Comparison of ENCODE assay signal across 21 cellular contexts in the genomic region with DNA sequence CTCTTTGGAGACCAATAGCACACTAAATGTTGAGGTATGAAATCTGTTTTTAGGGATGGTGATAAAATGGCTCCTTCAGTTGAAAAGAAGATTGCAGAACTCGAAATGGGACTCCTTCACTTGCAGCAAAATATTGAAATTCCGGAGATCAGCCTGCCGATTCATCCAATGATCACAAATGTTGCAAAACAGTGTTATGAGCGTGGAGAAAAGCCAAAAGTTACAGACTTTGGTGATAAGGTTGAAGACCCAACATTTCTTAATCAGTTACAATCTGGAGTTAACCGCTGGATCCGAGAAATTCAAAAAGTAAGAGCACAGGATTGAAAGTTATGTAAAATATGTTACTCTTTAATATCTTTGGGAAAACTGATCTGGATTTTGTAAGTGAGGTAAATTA. TPM values are rescaled to one million over a fixed set of nuclear protein-coding genes. Genes with fewer than 3 reads are reported as not detected.
A peak's percentile ranks its signal among the peaks of the same experiment; 100 is the strongest.
DNase-seq lines count a peak whose midpoint lies in the region; ATAC-seq and TF ChIP-seq lines count a peak whose summit lies in the region.
"Had no signal": no experiment of that assay in that cellular context is flagged by ENCODE, and none has a peak within 500 bp of the region (broad histone marks: within the 10 kb centered on the region; RNA-seq: fewer than 3 reads in every experiment).

No MANE protein-coding gene starts in this region.

- TF ChIP-seq CTCF in Caco-2 (IDR thresholded peaks at IDR 0.05; ENCODE audit: insufficient read depth in 1 of 2, low read depth in 1 of 2, low read length in 1 of 2, severe bottlenecking in 1 of 2, unreplicated experiment in 1 of 2) (no peak), PC-9 (conservative IDR thresholded peaks at IDR 0.05) (no peak)

- POLR2A ChIA-PET in Caco-2 (lab: Charles Lee), result no interaction called here
- POLR2A ChIA-PET in PC-9 (lab: Charles Lee; ENCODE audit: unreplicated experiment), result no interaction called here

- CTCF ChIA-PET in Caco-2 (lab: Charles Lee), result no interaction called here
- CTCF ChIA-PET in PC-9 (lab: Charles Lee), result no interaction called here

- H3K27me3 Mint-ChIP-seq in Caco-2 (ENCODE audit: insufficient read depth, unreplicated experiment), result no peaks in the 10 kb centered on the region
- H3K27me3 Mint-ChIP-seq: activated CD4-positive, alpha-beta T cell treated with anti-CD3 and anti-CD28 coated beads for 36 hours had no signal

- H3K9me2 ChIP-seq in PC-9 (ENCODE audit: insufficient read depth), result no peaks in the 10 kb centered on the region

- H3K27ac ChIP-seq in PC-9 (peak overlapping the region; percentile 88), epithelial cell of prostate (peak overlapping the region; percentile 85)
- H3K27ac ChIP-seq: upper lobe of right lung had no signal

- H4K20me1 ChIP-seq in PC-9 (ENCODE audit: insufficient read depth), result peaks cover 7% of the 10 kb centered on the region; the same call in 1 of the 2 replicates

- no peak overlapping the region for H3K27ac Mint-ChIP-seq in Caco-2 (ENCODE audit: unreplicated experiment)
- H3K27ac Mint-ChIP-seq: activated CD4-positive, alpha-beta T cell treated with anti-CD3 and anti-CD28 coated beads for 36 hours; nephron had no signal

- H3K9me3 ChIP-seq in Caco-2, result no peaks in the 10 kb centered on the region
- no peaks in the 10 kb centered on the region for H3K9me3 ChIP-seq in PC-9 (ENCODE audit: insufficient read depth, low read depth)
- H3K9me3 ChIP-seq in skeletal muscle satellite cell (replicated peaks; ENCODE audit: low read length), result no peaks in the 10 kb centered on the region
- H3K9me3 ChIP-seq: right atrium auricular region, upper lobe of right lung had no signal

- H3K4me3 Mint-ChIP-seq in Caco-2 (ENCODE audit: unreplicated experiment), result no peak overlapping the region
- H3K4me3 Mint-ChIP-seq: activated CD4-positive, alpha-beta T cell treated with anti-CD3 and anti-CD28 coated beads for 36 hours; nephron had no signal

- H2AFZ ChIP-seq in PC-9, result no peak overlapping the region

- peak overlapping the region; percentile 43 for H3K9ac ChIP-seq in skeletal muscle satellite cell (ENCODE audit: low read depth, low read length)

- H3K4me3 ChIP-seq in Caco-2 (ENCODE audit: low read depth, low read length), result no peak overlapping the region
- H3K4me3 ChIP-seq in PC-9, result peak overlapping the region; percentile 5; the same call in 1 of the 2 replicates
- H3K4me3 ChIP-seq in skeletal muscle satellite cell (ENCODE audit: low read length), result no peak overlapping the region
- H3K4me3 ChIP-seq: right atrium auricular region, upper lobe of right lung had no signal

- intact Hi-C loops in Caco-2 (cut with micrococcal nuclease; ENCODE audit: unreplicated experiment) (no loop called here), PC-9 (cut with micrococcal nuclease; ENCODE audit: unreplicated experiment) (loop anchor here (1.0 to 5.0 kb wide), 7 partner anchors 7 to 828 kb away; no protein-coding TSS in a partner anchor)

- BruUV-seq in Caco-2 (replicated peaks; lab: Mats Ljungman, UMichigan) (TSS peak; percentile 23), PC-9 (replicated peaks; lab: Mats Ljungman, UMichigan) (no TSS peak)

- H3F3A ChIP-seq in PC-9 (ENCODE audit: insufficient read depth, low read depth), result peaks cover 73% of the 10 kb centered on the region

- DNase-seq in Caco-2 (no peak), PC-9 (no peak), epithelial cell of prostate (ENCODE audit: low read depth, low spot score) (no peak), iPS-NIHi7 (ENCODE audit: extremely low spot score) (no peak)
- DNase-seq in activated naive CD4-positive, alpha-beta T cell treated with Interleukin-2 at 50 U/mL for 16 hours, result no peak
- DNase-seq in activated CD8-positive, alpha-beta memory T cell treated with anti-CD3 and anti-CD28 coated beads, Interleukin-2, amount 50 U/mL, for 4 hours, result no peak
- DNase-seq: activated CD4-positive, alpha-beta T cell treated with anti-CD3 and anti-CD28 coated beads for 36 hours; activated T-cell treated with anti-CD3 and anti-CD28 coated beads, Interleukin-2, amount 50 U/mL, for 48 hours; aorta; foreskin melanocyte; H7; MV-4-11; NCI-H2171; NCI-H82; Right ventricle myocardium superior; stimulated activated CD4-positive, alpha-beta T cell treated with anti-CD3 and anti-CD28 coated beads, Interleukin-2, amount 100 ng/mL, for 48 hours; upper lobe of right lung had no signal

- no peaks in the 10 kb centered on the region for H3K4me1 ChIP-seq in Caco-2
- peaks cover 55% of the 10 kb centered on the region for H3K4me1 ChIP-seq in PC-9 (replicated peaks; ENCODE audit: insufficient read depth)
- H3K4me1 ChIP-seq in skeletal muscle satellite cell (ENCODE audit: control insufficient read depth, insufficient read depth, low read length), result peaks cover 23% of the 10 kb centered on the region

- H3K79me2 ChIP-seq in PC-9 (ENCODE audit: low read depth), result peaks cover 85% of the 10 kb centered on the region

- H3K36me3 ChIP-seq in Caco-2 (ENCODE audit: control insufficient read depth, insufficient read depth, low read length) (no peaks in the 10 kb centered on the region; the same call in none of the 2 replicates), PC-9 (ENCODE audit: low read depth) (peaks cover 83% of the 10 kb centered on the region), skeletal muscle satellite cell (ENCODE audit: insufficient read depth, low read length) (peaks cover 72% of the 10 kb centered on the region)

- H3K27me3 ChIP-seq in Caco-2 (replicated peaks; ENCODE audit: control insufficient read depth, insufficient read depth, low read length), result no peaks in the 10 kb centered on the region
- no peaks in the 10 kb centered on the region for H3K27me3 ChIP-seq in PC-9 (ENCODE audit: insufficient read depth, low read depth)
- H3K27me3 ChIP-seq in skeletal muscle satellite cell (ENCODE audit: control insufficient read depth, insufficient read depth, low read length), result no peaks in the 10 kb centered on the region
- H3K27me3 ChIP-seq: right atrium auricular region, upper lobe of right lung had no signal

- no peaks in the 10 kb centered on the region for H3K4me1 Mint-ChIP-seq in Caco-2 (ENCODE audit: low read depth, unreplicated experiment)
- H3K4me1 Mint-ChIP-seq: nephron had no signal

- ATAC-seq in GM21529 (IDR thresholded peaks at IDR 0.05; ENCODE audit: unreplicated experiment), result no peak
- ATAC-seq: activated CD4-positive, alpha-beta T cell treated with anti-CD3 and anti-CD28 coated beads for 36 hours; upper lobe of right lung had no signal

- peaks cover 64% of the 10 kb centered on the region for H3K36me3 Mint-ChIP-seq in Caco-2 (ENCODE audit: insufficient read depth, unreplicated experiment)

- H3K9me3 Mint-ChIP-seq in Caco-2 (ENCODE audit: unreplicated experiment), result no peaks in the 10 kb centered on the region
- H3K9me3 Mint-ChIP-seq: nephron had no signal

- peak overlapping the region; percentile 63 for H3K4me2 ChIP-seq in PC-9
- H3K4me2 ChIP-seq in skeletal muscle satellite cell (ENCODE audit: low read length), result no peak overlapping the region

RNA-seq across cellular contexts. Expression of gene DYNC1H1, which starts 15.3 kb away (rescaled TPM):
- 349 and 351 TPM in 2 replicates for total RNA-seq in Caco-2 (2022)
- total RNA-seq in PC-9 (2021), result 1,203 and 1,268 TPM in 2 replicates
- total RNA-seq in skeletal muscle satellite cell (2012; rRNA removed), result 433 and 610 TPM in 2 replicates
